Comparison of ENCODE assay signal across 8 cellular contexts in the genomic region with DNA sequence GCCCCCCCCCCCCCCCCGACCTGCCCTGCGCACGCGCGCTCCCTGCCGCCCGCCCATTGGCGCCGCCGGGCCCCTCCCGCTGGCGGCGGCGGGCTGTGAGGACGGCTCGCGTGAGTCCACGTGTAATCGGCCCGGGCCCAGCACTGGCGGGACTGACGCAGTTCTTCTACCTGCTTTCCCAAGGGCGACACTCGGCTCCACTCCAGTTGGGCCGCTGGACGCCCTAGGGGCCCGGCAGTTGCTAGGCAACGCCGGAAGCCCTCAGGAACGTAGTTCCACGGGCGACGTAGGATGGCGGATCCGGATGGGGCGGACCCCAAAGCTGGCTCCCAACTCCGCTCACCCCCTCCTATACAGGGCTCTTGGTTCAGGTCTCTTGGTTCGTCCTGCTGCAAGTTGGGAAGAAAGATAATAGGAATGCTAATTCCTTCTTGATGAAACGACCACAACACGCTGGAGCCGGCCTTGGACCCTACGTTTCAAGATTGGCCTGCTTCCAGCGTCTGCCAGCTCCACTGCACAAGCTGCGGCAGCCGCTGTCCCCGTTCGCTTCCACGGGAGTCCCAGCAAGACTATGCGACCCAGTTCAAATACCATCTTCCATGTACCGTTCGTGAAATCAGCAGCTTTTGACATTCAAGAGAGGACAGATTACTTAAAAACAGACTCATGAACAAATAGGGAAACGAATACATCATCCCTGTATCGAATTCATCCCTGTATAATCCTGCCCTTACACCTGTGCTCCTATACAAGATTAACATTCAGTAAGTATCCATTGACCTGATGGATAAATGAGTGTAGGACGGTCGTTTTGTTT. TPM values are rescaled to one million over a fixed set of nuclear protein-coding genes. Genes with fewer than 3 reads are reported as not detected.
DNase-seq lines count a peak whose midpoint lies in the region; TF ChIP-seq lines count a peak whose summit lies in the region.

No MANE protein-coding gene starts in this region.

- peaks cover 7% of the 10 kb centered on the region for H3K23me2 ChIP-seq in H9 (ENCODE audit: insufficient read length, low read depth, low read length, poor library complexity, severe bottlenecking)

- no peak overlapping the region for H3T11ph ChIP-seq in H9 (ENCODE audit: low read length)

- peaks cover 8% of the 10 kb centered on the region; the same call in 1 of the 2 replicates for H3K79me2 ChIP-seq in H9 (ENCODE audit: insufficient read depth, low read length)
- peaks cover 57% of the 10 kb centered on the region for H3K79me2 ChIP-seq in Loucy (ENCODE audit: insufficient read depth, low read length)

- H3K23ac ChIP-seq in H9 (ENCODE audit: insufficient read length, low read depth, low read length) = no peak overlapping the region

- no peaks in the 10 kb centered on the region for H3K4me1 ChIP-seq in H9 (ENCODE audit: insufficient read depth, low read length)
- peaks cover 47% of the 10 kb centered on the region for H3K4me1 ChIP-seq in Loucy (ENCODE audit: insufficient read depth, low read length, poor library complexity, severe bottlenecking)
- peaks cover 15% of the 10 kb centered on the region for H3K4me1 ChIP-seq in neuron (ENCODE audit: insufficient read depth, low read length)

- peaks cover 3% of the 10 kb centered on the region for H3K79me1 ChIP-seq in H9 (ENCODE audit: insufficient read depth, low read depth, low read length, poor library complexity, severe bottlenecking)

- H3K9me2 ChIP-seq in Loucy (replicated peaks; ENCODE audit: low read depth, low read length) = no peaks in the 10 kb centered on the region

- no peak overlapping the region for H2BK120ac ChIP-seq in H9 (ENCODE audit: low read depth, low read length, poor library complexity, severe bottlenecking)

- H2AFZ ChIP-seq in H9 (ENCODE audit: low read length) (no peak overlapping the region), Loucy (ENCODE audit: low read length) (peak overlapping the region; percentile 97), neuron (ENCODE audit: low read depth, low read length) (peak overlapping the region; percentile 67)

- no peak overlapping the region for H3K4ac ChIP-seq in H9 (ENCODE audit: low read depth, low read length)

- H3K36me3 Mint-ChIP-seq in H9 (ENCODE audit: insufficient read depth in 1 of 3, low read depth in 3 of 3) = peaks cover 12 to 18% (median 15%) of the 10 kb centered on the region in 3 experiments; a peak in 6 of 7 replicates

- peaks cover 21 to 23% of the 10 kb centered on the region in 2 experiments for H3K4me1 Mint-ChIP-seq in H9

- H3K56ac ChIP-seq in H9 (ENCODE audit: insufficient read length, low read depth, low read length) = no peak overlapping the region

- peak overlapping the region; percentile 69 to 95 (median 90) for H3K27ac Mint-ChIP-seq in H9

- H2BK20ac ChIP-seq in H9 (ENCODE audit: low read depth, low read length, poor library complexity, severe bottlenecking) = no peak overlapping the region

- H3K27ac ChIP-seq in H9 (ENCODE audit: insufficient read length, low read depth, low read length) = peak overlapping the region; percentile 59

- no peak overlapping the region for H2BK5ac ChIP-seq in H9 (ENCODE audit: insufficient read length, low read length)

- H4K5ac ChIP-seq in H9 (ENCODE audit: insufficient read length, low read depth, low read length) = no peak overlapping the region

- peak overlapping the region; percentile 90 to 94 for H3K4me3 Mint-ChIP-seq in H9

- TF ChIP-seq CTCF in H9 (conservative IDR thresholded peaks at IDR 0.05) (no peak), Loucy (conservative IDR thresholded peaks at IDR 0.05; ENCODE audit: low read length) (no peak)

- H2AK5ac ChIP-seq in H9 (ENCODE audit: insufficient read length, low read length) = no peak overlapping the region

- no peaks in the 10 kb centered on the region; the same call in 1 of the 2 replicates for H3K27me3 Mint-ChIP-seq in H9 (ENCODE audit: low read depth)

- H3K4me3 ChIP-seq in Loucy (ENCODE audit: low read length, poor library complexity, severe bottlenecking) = peak overlapping the region; percentile 96
- H3K4me3 ChIP-seq in neuron (ENCODE audit: low read length) = peak overlapping the region; percentile 83

- no peaks in the 10 kb centered on the region; the same call in 1 of the 2 replicates for H3F3A ChIP-seq in Loucy (ENCODE audit: low read depth)

- H2BK12ac ChIP-seq in H9 (ENCODE audit: insufficient read length, low read depth, low read length) = no peak overlapping the region

- H3K9ac ChIP-seq in H9 (ENCODE audit: extremely low read depth, insufficient read length, low read length) = peak overlapping the region; percentile 82
- peak overlapping the region; percentile 91 for H3K9ac ChIP-seq in Loucy (ENCODE audit: low read depth, low read length, poor library complexity, severe bottlenecking)

- no peak overlapping the region for H4K8ac ChIP-seq in H9 (replicated peaks; ENCODE audit: insufficient read length, low read depth, low read length)

- H3K9me3 ChIP-seq in H9 (ENCODE audit: control insufficient read depth, low read depth, low read length) (no peaks in the 10 kb centered on the region), Loucy (ENCODE audit: insufficient read depth, low read depth, low read length) (no peaks in the 10 kb centered on the region), neuron (ENCODE audit: low read length) (no peaks in the 10 kb centered on the region)

- no peaks in the 10 kb centered on the region for H3K36me3 ChIP-seq in Loucy (ENCODE audit: insufficient read depth, low read length)
- peaks cover 8% of the 10 kb centered on the region for H3K36me3 ChIP-seq in neuron (ENCODE audit: insufficient read depth, low read length)

- peak overlapping the region; percentile 96 for H3K18ac ChIP-seq in H9 (ENCODE audit: insufficient read length, low read depth, low read length)

- WGBS in H9 (ENCODE audit: extremely low coverage, insufficient read length, low lambda C conversion rate) = no CpG with 5 or more reads among the region's 55 CpGs

- H3K4me2 ChIP-seq in H9 (ENCODE audit: insufficient read depth, insufficient read length, low read length) = peak overlapping the region; percentile 95
- H3K4me2 ChIP-seq in Loucy (ENCODE audit: low read depth, low read length, poor library complexity, severe bottlenecking) = peak overlapping the region; percentile 81

- H3K14ac ChIP-seq in H9 (ENCODE audit: insufficient read depth, low read length) = peak overlapping the region; percentile 93; the same call in 1 of the 2 replicates

- H4K91ac ChIP-seq in H9 (ENCODE audit: insufficient read length, low read depth, low read length) = no peak overlapping the region

- DNase-seq in GDM1 (lab: John Stamatoyannopoulos, UW) (peak; percentile 75), H9 (peak; percentile 86), SHP77 (lab: John Stamatoyannopoulos, UW) (peak; percentile 92 to 95), foreskin melanocyte (peak; percentile 70), stromal cell of bone marrow (ENCODE audit: low read depth) (peak; percentile 69)
- peak; percentile 65 for DNase-seq in activated gamma-delta T cell treated with anti-CD3 and anti-CD28 coated beads, Interleukin-2, amount 50 U/mL, for 16 hours (ENCODE audit: low read depth)

- H3K27me3 ChIP-seq in H9 (ENCODE audit: insufficient read depth, low read length) = no peaks in the 10 kb centered on the region
- no peaks in the 10 kb centered on the region for H3K27me3 ChIP-seq in Loucy (ENCODE audit: insufficient read depth, low read length, poor library complexity, severe bottlenecking)
- H3K27me3 ChIP-seq in neuron (ENCODE audit: insufficient read depth, low read length) = no peaks in the 10 kb centered on the region

- no peaks in the 10 kb centered on the region for H4K20me1 ChIP-seq in H9 (ENCODE audit: control insufficient read depth, insufficient read depth, insufficient read length)
- peaks cover 21% of the 10 kb centered on the region for H4K20me1 ChIP-seq in Loucy (ENCODE audit: insufficient read depth, low read length, poor library complexity, severe bottlenecking)

- H2BK15ac ChIP-seq in H9 (ENCODE audit: low read depth, low read length) = no peak overlapping the region

- H3K9me3 Mint-ChIP-seq in H9 = no peaks in the 10 kb centered on the region

RNA-seq across cellular contexts. Expression of a gene that starts 0.4 kb away (rescaled TPM):
- total RNA-seq in H9 (2021) = 64.6 and 64.7 TPM in 2 replicates

RNA-seq across cellular contexts. Expression of a gene that starts 25.0 kb away (rescaled TPM):
- 9.6 and 10.5 TPM in 2 replicates for total RNA-seq in H9 (2021)

Comparison
In these comparisons a context has a peak if more than half of its experiments do, and no peak if none do; other contexts are left out.
1. Peak in every context shown above with its lines: DNase-seq, H3K4me3 ChIP-seq and H3K27ac ChIP-seq.